ENCODE assay signal across 14 cellular contexts in genomic region chr5:79081779-79082178, GRCh38. TPM values are rescaled to one million over a fixed set of nuclear protein-coding genes. Genes with fewer than 3 reads are reported as not detected.
DNase-seq lines count a peak whose midpoint lies in the region; ATAC-seq and TF ChIP-seq lines count a peak whose summit lies in the region.
"Had no signal": no experiment of that assay in that cellular context is flagged by ENCODE, and none has a peak within 500 bp of the region (broad histone marks: within the 10 kb centered on the region; RNA-seq: fewer than 3 reads in every experiment).

No MANE protein-coding gene starts in this region.

- no peaks in the 10 kb centered on the region for H3K9me2 ChIP-seq in GM23338 (ENCODE audit: insufficient read depth)

- H2AFZ ChIP-seq in GM23338: peak overlapping the region; percentile 56; the same call in 1 of the 2 replicates

- H3K4me3 ChIP-seq in GM23338 (no peak overlapping the region), fibroblast of mammary gland (ENCODE audit: control insufficient read depth, low read depth, low read length) (no peak overlapping the region), aorta (ENCODE audit: low read length in 2 of 2) (no peak overlapping the region)

- no peak overlapping the region for H3K4me2 ChIP-seq in GM23338

- no peaks in the 10 kb centered on the region for H3K9me3 Mint-ChIP-seq in GM23338
- H3K9me3 Mint-ChIP-seq: CD4-positive, alpha-beta memory T cell had no signal

- no peak for TF ChIP-seq CTCF in GM23338 (conservative IDR thresholded peaks at IDR 0.05; ENCODE audit: low read depth in 2 of 2)
- no peak for TF ChIP-seq CTCF in fibroblast of mammary gland (conservative IDR thresholded peaks at IDR 0.05; ENCODE audit: control insufficient read depth, insufficient read depth, low read depth, low read length)

- no peak overlapping the region for H3K27ac Mint-ChIP-seq in GM23338
- H3K27ac Mint-ChIP-seq in T-helper 17 cell: no peak overlapping the region
- H3K27ac Mint-ChIP-seq: CD4-positive, alpha-beta memory T cell had no signal

- intact Hi-C loops in aorta (cut with DNase I): no loop called here

- H3K36me3 Mint-ChIP-seq in GM23338 (ENCODE audit: low read depth) (no peaks in the 10 kb centered on the region), T-helper 17 cell (ENCODE audit: low read depth) (no peaks in the 10 kb centered on the region)
- H3K36me3 Mint-ChIP-seq: CD4-positive, alpha-beta memory T cell had no signal

- H3K4me1 Mint-ChIP-seq in GM23338 (peaks cover 5% of the 10 kb centered on the region; the same call in 1 of the 3 replicates), T-helper 17 cell (peaks cover 7% of the 10 kb centered on the region)

- no peaks in the 10 kb centered on the region for H4K20me1 ChIP-seq in GM23338 (replicated peaks; ENCODE audit: insufficient read depth)

- no peaks in the 10 kb centered on the region for H3K79me2 ChIP-seq in GM23338 (replicated peaks; ENCODE audit: insufficient read depth)

- H3K36me3 ChIP-seq in GM23338 (ENCODE audit: insufficient read depth) (no peaks in the 10 kb centered on the region), aorta (ENCODE audit: control insufficient read depth in 1 of 2, insufficient read depth in 2 of 2, low read length in 1 of 2) (peaks cover 0 to 1% of the 10 kb centered on the region in 2 donors)
- H3K36me3 ChIP-seq: BE2C had no signal

- no peaks in the 10 kb centered on the region for H3F3A ChIP-seq in GM23338 (replicated peaks; ENCODE audit: low read depth)

- no peaks in the 10 kb centered on the region for H3K27me3 ChIP-seq in GM23338 (ENCODE audit: insufficient read depth)
- no peaks in the 10 kb centered on the region for H3K27me3 ChIP-seq in aorta (ENCODE audit: control insufficient read depth in 1 of 2, insufficient read depth in 2 of 2, low read length in 1 of 2)
- H3K27me3 ChIP-seq: BE2C had no signal

- H3K27me3 Mint-ChIP-seq in GM23338 (ENCODE audit: insufficient read depth, low read depth, poor library complexity) (no peaks in the 10 kb centered on the region), T-helper 17 cell (peaks cover 10% of the 10 kb centered on the region)

- ATAC-seq in GM23338: no peak
- no peak for ATAC-seq in T-helper 17 cell
- ATAC-seq in HG03442 (IDR thresholded peaks at IDR 0.05; ENCODE audit: unreplicated experiment): no peak
- no peak for ATAC-seq in aorta (ENCODE audit: low FRiP score)
- ATAC-seq in GM18868 (IDR thresholded peaks at IDR 0.05; ENCODE audit: unreplicated experiment): no peak
- ATAC-seq: HCT116 had no signal

- 94 to 95% methylated on average over 5 of the region's 5 CpGs for WGBS in aorta, 2 donors

- H3K4me1 ChIP-seq in GM23338 (ENCODE audit: insufficient read depth) (no peaks in the 10 kb centered on the region), aorta (ENCODE audit: control insufficient read depth in 1 of 2, insufficient read depth in 2 of 2, low read length in 2 of 2) (no peaks in the 10 kb centered on the region)
- H3K4me1 ChIP-seq: BE2C had no signal

- no peak overlapping the region for H3K27ac ChIP-seq in GM23338 (ENCODE audit: low read depth)
- no peak overlapping the region for H3K27ac ChIP-seq in aorta (ENCODE audit: low read depth in 1 of 2, low read length in 2 of 2)
- H3K27ac ChIP-seq: C4-2B had no signal

- no peak for DNase-seq in GM23338 (ENCODE audit: low spot score)
- no peak for DNase-seq in T-helper 17 cell
- DNase-seq in fibroblast of mammary gland (ENCODE audit: low read depth): peak; percentile 12
- no peak for DNase-seq in aorta
- DNase-seq in islet precursor cell: no peak
- DNase-seq: BE2C; CD4-positive, alpha-beta memory T cell; DMS79; IMR-90 had no signal

- H3K4me3 Mint-ChIP-seq in GM23338: no peak overlapping the region
- peak overlapping the region; percentile 28 for H3K4me3 Mint-ChIP-seq in T-helper 17 cell
- H3K4me3 Mint-ChIP-seq: CD4-positive, alpha-beta memory T cell had no signal

- no peaks in the 10 kb centered on the region for H3K9me3 ChIP-seq in T-helper 17 cell (ENCODE audit: control insufficient read depth, low read length, poor library complexity, severe bottlenecking)
- H3K9me3 ChIP-seq in aorta (ENCODE audit: control insufficient read depth, low read length): no peaks in the 10 kb centered on the region
- H3K9me3 ChIP-seq: BE2C had no signal

TF ChIP-seq in GM23338, 12 proteins besides CTCF, POLR2A, EP300 and RAD21 (continues in another document):
- no peak for TF ChIP-seq EZH2 (IDR thresholded peaks at IDR 0.05; ENCODE audit: low read depth, unreplicated experiment)
- no peak for TF ChIP-seq ETS1 (IDR thresholded peaks at IDR 0.05)
- TF ChIP-seq ZNF331 (CRISPR knock-in tag; IDR thresholded peaks at IDR 0.05; ENCODE audit: low read depth): no peak
- TF ChIP-seq CREB1 (CRISPR knock-in tag; IDR thresholded peaks at IDR 0.05; ENCODE audit: low read depth): no peak
- TF ChIP-seq JUNB (IDR thresholded peaks at IDR 0.05; ENCODE audit: unreplicated experiment): no peak
- TF ChIP-seq REST (IDR thresholded peaks at IDR 0.05; ENCODE audit: unreplicated experiment): no peak
- no peak for TF ChIP-seq EZH2phosphoT487 (IDR thresholded peaks at IDR 0.05; ENCODE audit: unreplicated experiment)
- TF ChIP-seq ZNF114 (CRISPR knock-in tag; IDR thresholded peaks at IDR 0.05): no peak
- TF ChIP-seq STAT1 (IDR thresholded peaks at IDR 0.05; ENCODE audit: unreplicated experiment): no peak

RNA-seq across cellular contexts. Expression of gene BHMT2, which starts 12.2 kb away (rescaled TPM):
- total RNA-seq in GM23338 (2014; rRNA removed; shearing (Covaris generic)): 1.7 and 2.5 TPM in 2 replicates
- polyA plus RNA-seq in GM23338 (2016; fragmentation: Nextera tagmentation; extraction: Ambion mirVana) (1.1 and 1.9 TPM in 2 replicates), aorta (10 to 100 TPM; 17.2 to 22.7 TPM)
- total RNA-seq in T-helper 17 cell (not detected), aorta (10 to 100 TPM; 16.3 to 34.7 TPM)
- total RNA-seq: CD4-positive, alpha-beta memory T cell; G401 had no signal
- polyA plus RNA-seq: CD4-positive, alpha-beta memory T cell had no signal

RNA-seq across cellular contexts. Expression of gene DMGDH, which starts 12.3 kb away (rescaled TPM):
- total RNA-seq in GM23338 (2014; rRNA removed; shearing (Covaris generic)): 0.52 TPM in 1 of 2 replicates, not detected in the other
- 0.63 and 0.94 TPM in 2 replicates for polyA plus RNA-seq in GM23338 (2016; fragmentation: Nextera tagmentation; extraction: Ambion mirVana)
- 1 to 10 TPM; 1.0 to 2.2 TPM for total RNA-seq in T-helper 17 cell
- total RNA-seq in aorta: 1 to 10 TPM; 1.6 to 5.2 TPM
- 1 to 10 TPM in 1 of 2 donors, under 1 TPM in 1; 0.64 to 4.8 TPM for polyA plus RNA-seq in aorta
- total RNA-seq: G401 had no signal
- polyA plus RNA-seq: IMR-90 had no signal

RNA-seq across cellular contexts. Expression of gene BHMT, which starts 29.8 kb away (rescaled TPM):
- 2.3 and 4.2 TPM in 2 replicates for total RNA-seq in GM23338 (2014; rRNA removed; shearing (Covaris generic))
- polyA plus RNA-seq in GM23338 (2016; fragmentation: Nextera tagmentation; extraction: Ambion mirVana): 1.4 and 2.6 TPM in 2 replicates
- total RNA-seq in T-helper 17 cell: not detected
- total RNA-seq in aorta: under 1 TPM; 0.48 to 0.49 TPM
- 1 to 10 TPM in 1 of 2 donors, under 1 TPM in 1; 0.05 to 2.3 TPM for polyA plus RNA-seq in aorta
- total RNA-seq: CD4-positive, alpha-beta memory T cell; G401; IMR-90 had no signal
- polyA plus RNA-seq: CD4-positive, alpha-beta memory T cell; IMR-90 had no signal
